Comparison of ENCODE assay signal across 31 cellular contexts in genomic region chr10:20040012-20040411, GRCh38.
A peak's percentile ranks its signal among the peaks of the same experiment; 100 is the strongest.
DNase-seq lines count a peak whose midpoint lies in the region; ATAC-seq and TF ChIP-seq lines count a peak whose summit lies in the region.
"Had no signal": no experiment of that assay in that cellular context is flagged by ENCODE, and none has a peak within 500 bp of the region (broad histone marks: within the 10 kb centered on the region; RNA-seq: fewer than 3 reads in every experiment).

No MANE protein-coding gene starts in this region.

- no peaks in the 10 kb centered on the region for H3K27me3 Mint-ChIP-seq in MCF 10A (ENCODE audit: insufficient read depth, unreplicated experiment)
- H3K27me3 Mint-ChIP-seq: activated CD4-positive, alpha-beta memory T cell treated with anti-CD3 and anti-CD28 coated beads for 36 hours; activated naive CD4-positive, alpha-beta T cell treated with anti-CD3 and anti-CD28 coated beads, Interleukin-2, amount 10 ng/mL, durations not matched to agents 7 days and 5 days; CD4-positive, CD25-positive, alpha-beta regulatory T cell had no signal

- TF ChIP-seq CTCF in MCF 10A (IDR thresholded peaks at IDR 0.05; ENCODE audit: unreplicated experiment) (no peak), breast epithelium (IDR thresholded peaks at IDR 0.05) (no peak), epithelial cell of esophagus (IDR thresholded peaks at IDR 0.05; ENCODE audit: insufficient read depth, low read depth, low read length, missing control alignments) (no peak), kidney epithelial cell (IDR thresholded peaks at IDR 0.05; ENCODE audit: insufficient read depth, low read length, poor library complexity, severe bottlenecking) (no peak), upper lobe of right lung (IDR thresholded peaks at IDR 0.05) (no peak), PC-3 (conservative IDR thresholded peaks at IDR 0.05; ENCODE audit: low read depth, low read length) (no peak)

- H3K4me3 Mint-ChIP-seq in MCF 10A (ENCODE audit: unreplicated experiment) = no peak overlapping the region
- H3K4me3 Mint-ChIP-seq: activated CD4-positive, alpha-beta memory T cell treated with anti-CD3 and anti-CD28 coated beads for 36 hours; activated naive CD4-positive, alpha-beta T cell treated with anti-CD3 and anti-CD28 coated beads, Interleukin-2, amount 10 ng/mL, durations not matched to agents 7 days and 5 days; activated T-helper 1 cell treated with anti-CD3 and anti-CD28 coated beads, Interleukin-12 subunit alpha, Interleukin-12 subunit beta, Interleukin-2, Interleukin-4 antibody, amounts not matched to agents 30 ng/mL and 10 ng/mL and 1 ng/mL, durations not matched to agents 14 hours and 24 hours and 36 hours; brain; CD4-positive, CD25-positive, alpha-beta regulatory T cell; nephron; stimulated activated effector memory CD8-positive, alpha-beta T cell treated with anti-CD3 and anti-CD28 coated beads, Interleukin-12 subunit alpha, Interleukin-12 subunit beta, amount 100 ng/mL, for 72 hours had no signal

- CTCF ChIA-PET in MCF 10A (lab: Yijun Ruan, JAX) = no interaction called here
- CTCF ChIA-PET in PC-3 (lab: Charles Lee) = no interaction called here

- intact Hi-C loops in MCF 10A (cut with micrococcal nuclease) (no loop called here), breast epithelium (cut with DNase I; ENCODE audit: low total_unique reads) (no loop called here), upper lobe of right lung (cut with DNase I) (no loop called here), PC-3 (cut with micrococcal nuclease) (no loop called here)

- DNase-seq in MCF 10A (ENCODE audit: unreplicated experiment) (peak; percentile 74), breast epithelium (ENCODE audit: low spot score in 2 of 2) (no peak), epithelial cell of esophagus (ENCODE audit: low read depth) (peak; percentile 35), kidney epithelial cell (ENCODE audit: low read depth) (peak; percentile 10), upper lobe of right lung (no peak), NCI-H2196 (lab: John Stamatoyannopoulos, UW; ENCODE audit: unreplicated experiment) (no peak), ecto neural progenitor cell (ENCODE audit: low spot score) (no peak), PC-3 (no peak)
- DNase-seq: activated CD4-positive, alpha-beta memory T cell treated with anti-CD3 and anti-CD28 coated beads for 36 hours; activated CD4-positive, alpha-beta T cell treated with anti-CD3 and anti-CD28 coated beads for 1 hour; activated CD8-positive, alpha-beta memory T cell treated with anti-CD3 and anti-CD28 coated beads, Interleukin-2, amount 50 U/mL, for 48 hours; activated naive CD4-positive, alpha-beta T cell treated with anti-CD3 and anti-CD28 coated beads, Interleukin-2, amount 10 ng/mL, durations not matched to agents 7 days and 5 days; amniotic stem cell; CD4-positive, CD25-positive, alpha-beta regulatory T cell; head of caudate nucleus; KBM-7; left cardiac atrium; MG63; NCI-H2029 treated with DMSO at 0.1 percent for 48 hours; NCI-H2227 treated with DMSO at 0.1 percent for 48 hours; NCI-H69; Peyer's patch; SIG-M5; stimulated activated CD4-positive, alpha-beta T cell treated with anti-CD3 and anti-CD28 coated beads, Interleukin-15, amount 100 ng/mL, for 24 hours; substantia nigra had no signal

- no peaks in the 10 kb centered on the region for H3K9me3 ChIP-seq in breast epithelium
- no peaks in the 10 kb centered on the region for H3K9me3 ChIP-seq in upper lobe of right lung
- no peaks in the 10 kb centered on the region for H3K9me3 ChIP-seq in PC-3 (ENCODE audit: low read length)
- H3K9me3 ChIP-seq: MG63, Peyer's patch had no signal

- H3K4me1 Mint-ChIP-seq in MCF 10A (ENCODE audit: insufficient read depth, unreplicated experiment) = peaks cover 14% of the 10 kb centered on the region
- H3K4me1 Mint-ChIP-seq: activated naive CD4-positive, alpha-beta T cell treated with anti-CD3 and anti-CD28 coated beads, Interleukin-2, amount 10 ng/mL, durations not matched to agents 7 days and 5 days; CD4-positive, CD25-positive, alpha-beta regulatory T cell; nephron; stimulated activated effector memory CD8-positive, alpha-beta T cell treated with anti-CD3 and anti-CD28 coated beads, Interleukin-12 subunit alpha, Interleukin-12 subunit beta, amount 100 ng/mL, for 72 hours had no signal

- H3K36me3 Mint-ChIP-seq in MCF 10A (ENCODE audit: insufficient read depth, unreplicated experiment) = no peaks in the 10 kb centered on the region
- H3K36me3 Mint-ChIP-seq: activated CD4-positive, alpha-beta memory T cell treated with anti-CD3 and anti-CD28 coated beads for 36 hours; activated naive CD4-positive, alpha-beta T cell treated with anti-CD3 and anti-CD28 coated beads, Interleukin-2, amount 10 ng/mL, durations not matched to agents 7 days and 5 days; brain; CD4-positive, CD25-positive, alpha-beta regulatory T cell; stimulated activated effector memory CD8-positive, alpha-beta T cell treated with anti-CD3 and anti-CD28 coated beads, Interleukin-12 subunit alpha, Interleukin-12 subunit beta, amount 100 ng/mL, for 72 hours had no signal

- H4K20me1 ChIP-seq in PC-3 (ENCODE audit: low read length) = no peaks in the 10 kb centered on the region

- H3K4me1 ChIP-seq in breast epithelium = no peaks in the 10 kb centered on the region
- H3K4me1 ChIP-seq in upper lobe of right lung = no peaks in the 10 kb centered on the region
- no peaks in the 10 kb centered on the region for H3K4me1 ChIP-seq in PC-3 (ENCODE audit: insufficient read depth, low read length)
- H3K4me1 ChIP-seq: Peyer's patch, upper lobe of left lung had no signal

- no peak overlapping the region for H3K4me2 ChIP-seq in PC-3 (ENCODE audit: low read length)

- H2AFZ ChIP-seq in PC-3 (ENCODE audit: low read length) = no peak overlapping the region

- peak; percentile 65 for ATAC-seq in upper lobe of right lung
- no peak for ATAC-seq in PC-3
- ATAC-seq: stimulated activated effector memory CD8-positive, alpha-beta T cell treated with anti-CD3 and anti-CD28 coated beads, Interleukin-12 subunit alpha, Interleukin-12 subunit beta, amount 100 ng/mL, for 72 hours had no signal

- H3K9me3 Mint-ChIP-seq in MCF 10A (ENCODE audit: unreplicated experiment) = peaks cover 9% of the 10 kb centered on the region
- H3K9me3 Mint-ChIP-seq: activated naive CD4-positive, alpha-beta T cell treated with anti-CD3 and anti-CD28 coated beads, Interleukin-2, amount 10 ng/mL, durations not matched to agents 7 days and 5 days; brain; nephron had no signal

- H3K27ac ChIP-seq in breast epithelium (no peak overlapping the region), upper lobe of right lung (no peak overlapping the region), PC-3 (ENCODE audit: low read length) (no peak overlapping the region)
- H3K27ac ChIP-seq: 22Rv1, Peyer's patch, upper lobe of left lung had no signal

- no peaks in the 10 kb centered on the region for H3K36me3 ChIP-seq in breast epithelium
- H3K36me3 ChIP-seq in kidney epithelial cell (ENCODE audit: control insufficient read depth, insufficient read depth, low read length) = no peaks in the 10 kb centered on the region
- no peaks in the 10 kb centered on the region for H3K36me3 ChIP-seq in upper lobe of right lung
- H3K36me3 ChIP-seq in PC-3 (ENCODE audit: low read depth, low read length) = no peaks in the 10 kb centered on the region
- H3K36me3 ChIP-seq: MG63, Peyer's patch, upper lobe of left lung had no signal

- no peak overlapping the region for H3K9ac ChIP-seq in PC-3 (ENCODE audit: low read length)

- H3K27me3 ChIP-seq in breast epithelium (no peaks in the 10 kb centered on the region), kidney epithelial cell (ENCODE audit: control insufficient read depth, insufficient read depth, low read length) (no peaks in the 10 kb centered on the region), upper lobe of right lung (no peaks in the 10 kb centered on the region), PC-3 (ENCODE audit: low read length) (no peaks in the 10 kb centered on the region)
- H3K27me3 ChIP-seq: MG63, Peyer's patch, upper lobe of left lung had no signal

- no peaks in the 10 kb centered on the region for H3F3A ChIP-seq in PC-3 (ENCODE audit: low read length, unreplicated experiment)

- POLR2A ChIA-PET in MCF 10A (lab: Yijun Ruan, JAX) (interaction anchor here (0.6 to 0.8 kb wide), 2 partner anchors 209 to 618 kb away, joined by 3 read pairs; no protein-coding TSS in a partner anchor), PC-3 (lab: Charles Lee; ENCODE audit: unreplicated experiment) (no interaction called here)

- no peaks in the 10 kb centered on the region for H3K9me2 ChIP-seq in PC-3 (replicated peaks; ENCODE audit: low read length)

- H3K4me3 ChIP-seq in breast epithelium (no peak overlapping the region), epithelial cell of esophagus (ENCODE audit: low read length) (no peak overlapping the region), kidney epithelial cell (ENCODE audit: low read depth, low read length) (no peak overlapping the region), upper lobe of right lung (no peak overlapping the region), PC-3 (ENCODE audit: low read length) (no peak overlapping the region)
- H3K4me3 ChIP-seq: MG63, Peyer's patch, upper lobe of left lung had no signal

- peak overlapping the region; percentile 64 for H3K27ac Mint-ChIP-seq in MCF 10A (ENCODE audit: low read depth, unreplicated experiment)
- H3K27ac Mint-ChIP-seq: activated CD4-positive, alpha-beta memory T cell treated with anti-CD3 and anti-CD28 coated beads for 36 hours; activated naive CD4-positive, alpha-beta T cell treated with anti-CD3 and anti-CD28 coated beads, Interleukin-2, amount 10 ng/mL, durations not matched to agents 7 days and 5 days; activated T-helper 1 cell treated with anti-CD3 and anti-CD28 coated beads, Interleukin-12 subunit alpha, Interleukin-12 subunit beta, Interleukin-2, Interleukin-4 antibody, amounts not matched to agents 30 ng/mL and 10 ng/mL and 1 ng/mL, durations not matched to agents 14 hours and 24 hours and 36 hours; brain; CD4-positive, CD25-positive, alpha-beta regulatory T cell; stimulated activated effector memory CD8-positive, alpha-beta T cell treated with anti-CD3 and anti-CD28 coated beads, Interleukin-12 subunit alpha, Interleukin-12 subunit beta, amount 100 ng/mL, for 72 hours had no signal

- TF ChIP-seq POLR2A in breast epithelium (IDR thresholded peaks at IDR 0.05) = no peak

- no peaks in the 10 kb centered on the region for H3K79me2 ChIP-seq in PC-3 (ENCODE audit: low read length)

- BruUV-seq in MCF 10A (replicated peaks; lab: Mats Ljungman, UMichigan) (no TSS peak), PC-3 (replicated peaks; lab: Mats Ljungman, UMichigan) (no TSS peak)

Comparison
In these comparisons a context has a peak if more than half of its experiments do, and no peak if none do; other contexts are left out.
1. DNase-seq: peak in MCF 10A (single experiment), epithelial cell of esophagus (single experiment) and kidney epithelial cell (single experiment); none in breast epithelium (0 of 2), upper lobe of right lung (single experiment), NCI-H2196 (single experiment), ecto neural progenitor cell (single experiment) and PC-3 (single experiment).